Comparison of ENCODE assay signal across 8 cellular contexts in genomic region chr17:41785876-41786226, GRCh38. TPM values are rescaled to one million over a fixed set of nuclear protein-coding genes. Genes with fewer than 3 reads are reported as not detected.
DNase-seq lines count a peak whose midpoint lies in the region; ATAC-seq and TF ChIP-seq lines count a peak whose summit lies in the region.

No MANE protein-coding gene starts in this region.

- H3K27ac ChIP-seq in HUES48 (ENCODE audit: low read depth, low read length) (peak overlapping the region; percentile 96), ascending aorta (peak overlapping the region; percentile 21 to 71), testis (no peak overlapping the region)

- H3K9ac ChIP-seq in HUES48 (ENCODE audit: low read depth, low read length) = peak overlapping the region; percentile 74

- H3K9me3 ChIP-seq in HUES48 (ENCODE audit: control insufficient read depth, insufficient read depth, low read length) (no peaks in the 10 kb centered on the region), ascending aorta (no peaks in the 10 kb centered on the region), testis (no peaks in the 10 kb centered on the region)

- H3K27me3 ChIP-seq in HUES48 (ENCODE audit: control insufficient read depth, insufficient read depth, low read length) (no peaks in the 10 kb centered on the region), ascending aorta (no peaks in the 10 kb centered on the region), testis (no peaks in the 10 kb centered on the region)

- no peak for TF ChIP-seq POLR2A in testis (IDR thresholded peaks at IDR 0.05)

- peak overlapping the region; percentile 73 for H3K4me3 ChIP-seq in HUES48 (ENCODE audit: low read depth, low read length)
- peak overlapping the region; percentile 67 to 71 for H3K4me3 ChIP-seq in ascending aorta
- peak overlapping the region; percentile 57 to 61 for H3K4me3 ChIP-seq in testis

- no peak for TF ChIP-seq CTCF in ascending aorta (IDR thresholded peaks at IDR 0.05)
- TF ChIP-seq CTCF in testis (IDR thresholded peaks at IDR 0.05) = no peak

- WGBS in testis, 2 donors = 0 to 1% methylated on average over 10 to 21 of the region's 21 CpGs

- H3K4me1 ChIP-seq in HUES48 (ENCODE audit: control insufficient read depth, insufficient read depth, low read length) (peaks cover 21% of the 10 kb centered on the region), ascending aorta (peaks cover 8 to 30% of the 10 kb centered on the region in 2 donors), testis (peaks cover 13% of the 10 kb centered on the region)

- no peaks in the 10 kb centered on the region for H3K36me3 ChIP-seq in HUES48 (ENCODE audit: control insufficient read depth, insufficient read depth, low read length)
- H3K36me3 ChIP-seq in ascending aorta = no peaks in the 10 kb centered on the region
- H3K36me3 ChIP-seq in testis (ENCODE audit: low read depth, missing control alignments) = no peaks in the 10 kb centered on the region

- DNase-seq in A172 (ENCODE audit: low spot score) (peak; percentile 40), ascending aorta (ENCODE audit: low spot score in 2 of 2) (no peak), kidney glomerular epithelial cell (lab: John Stamatoyannopoulos, UW) (peak; percentile 8), testis (no peak), activated gamma-delta T cell treated with Interleukin-2 at 50 U/mL for 16 hours (no peak), putamen (ENCODE audit: low spot score) (no peak)

- intact Hi-C loops in ascending aorta (cut with DNase I) = loop anchor here (2.0 kb wide), 1 partner anchor 13 kb away; no protein-coding TSS in a partner anchor
- intact Hi-C loops in testis (cut with DNase I; ENCODE audit: low total_unique reads) = no loop called here

- no peak for ATAC-seq in GM21576 (IDR thresholded peaks at IDR 0.05; ENCODE audit: unreplicated experiment)

RNA-seq across cellular contexts. Expression of gene JUP, which starts 0.7 kb away (rescaled TPM):
- 64.6 and 78.6 TPM in 2 replicates for total RNA-seq in A172 (2014; rRNA removed; shearing (Covaris generic))
- total RNA-seq in ascending aorta (47.9 TPM), testis (10 to 100 TPM; 36.8 to 38.9 TPM)
- 22.5 TPM for polyA plus RNA-seq in testis (ENCODE audit: insufficient read depth, low read depth, low replicate concordance)

RNA-seq across cellular contexts. Expression of gene P3H4, which starts 25.9 kb away (rescaled TPM):
- total RNA-seq in A172 (2014; rRNA removed; shearing (Covaris generic)) = 66.5 and 71.6 TPM in 2 replicates
- total RNA-seq in ascending aorta (61.4 TPM), testis (10 to 100 TPM in 1 of 2 donors, 1 to 10 TPM in 1; 9.9 to 13.9 TPM)
- 6.9 TPM for polyA plus RNA-seq in testis (ENCODE audit: insufficient read depth, low read depth, low replicate concordance)

RNA-seq across cellular contexts. Expression of gene FKBP10, which starts 27.0 kb away (rescaled TPM):
- total RNA-seq in A172 (2014; rRNA removed; shearing (Covaris generic)) = 131 and 139 TPM in 2 replicates
- total RNA-seq in ascending aorta = 388 TPM
- total RNA-seq in testis = 10 to 100 TPM; 31.4 to 36.5 TPM
- polyA plus RNA-seq in testis (ENCODE audit: insufficient read depth, low read depth, low replicate concordance) = 37.8 TPM

RNA-seq across cellular contexts. Expression of gene NT5C3B, which starts 50.2 kb away (rescaled TPM):
- 101 TPM in 2 replicates for total RNA-seq in A172 (2014; rRNA removed; shearing (Covaris generic))
- 36.7 TPM for total RNA-seq in ascending aorta
- 10 to 100 TPM; 61.9 to 74.3 TPM for total RNA-seq in testis
- polyA plus RNA-seq in testis (ENCODE audit: insufficient read depth, low read depth, low replicate concordance) = 214 TPM

RNA-seq across cellular contexts. Expression of gene HAP1, which starts 51.4 kb away (rescaled TPM):
- 0.14 and 0.43 TPM in 2 replicates for total RNA-seq in A172 (2014; rRNA removed; shearing (Covaris generic))
- not detected for total RNA-seq in ascending aorta
- 1 to 10 TPM; 2.9 to 5.3 TPM for total RNA-seq in testis
- 1.9 TPM for polyA plus RNA-seq in testis (ENCODE audit: insufficient read depth, low read depth, low replicate concordance)

Comparison
In these comparisons a context has a peak if more than half of its experiments do, and no peak if none do; other contexts are left out.
1. DNase-seq: peak in A172 (single experiment) and kidney glomerular epithelial cell (single experiment); none in ascending aorta (0 of 2), testis (single experiment), activated gamma-delta T cell treated with Interleukin-2 at 50 U/mL for 16 hours (single experiment) and putamen (single experiment).
2. H3K27ac ChIP-seq: peak in HUES48 (single experiment) and ascending aorta (2 of 2); none in testis (0 of 2).
3. Peak in every context shown above with its lines, with median percentiles within 50 percentile points of each other: H3K4me3 ChIP-seq.